1 cellular context compared by ENCODE assay signal in genomic region chr1:27563407-27564263, GRCh38.
A peak's percentile ranks its signal among the peaks of the same experiment; 100 is the strongest.
TF ChIP-seq lines count a peak whose summit lies in the region.

No MANE protein-coding gene starts in this region.

TF ChIP-seq in HepG2, 621 proteins besides CTCF, POLR2A, EP300 and RAD21 (continued from another document and continues in another):
- 0 out of 2 replicates have a peak, but pooled peaks have one; percentile 22 for TF ChIP-seq ZNF318 (CRISPR knock-in tag; IDR thresholded peaks at IDR 0.05)
- no peak for TF ChIP-seq ATF4 (CRISPR knock-in tag; IDR thresholded peaks at IDR 0.05)
- no peak for TF ChIP-seq ARID3A (IDR thresholded peaks at IDR 0.05; ENCODE audit: low read depth, low read length)
- no peak for TF ChIP-seq ZNF543 (CRISPR knock-in tag; IDR thresholded peaks at IDR 0.05)
- TF ChIP-seq SRY (CRISPR knock-in tag; IDR thresholded peaks at IDR 0.05), result no peak; the same call in 1 of the 2 replicates
- TF ChIP-seq POLR2G (IDR thresholded peaks at IDR 0.05; ENCODE audit: low read depth, low read length), result peak; percentile 49
- no peak for TF ChIP-seq ONECUT2 (CRISPR knock-in tag; IDR thresholded peaks at IDR 0.05)
- TF ChIP-seq NCOA2 (CRISPR knock-in tag; IDR thresholded peaks at IDR 0.05), result peak; percentile 92
- no peak for TF ChIP-seq ZNF576 (CRISPR knock-in tag; IDR thresholded peaks at IDR 0.05)
- peak; percentile 90 for TF ChIP-seq ZNF331 (CRISPR knock-in tag; IDR thresholded peaks at IDR 0.05)
- no peak for TF ChIP-seq ZNF577 (CRISPR knock-in tag; IDR thresholded peaks at IDR 0.05; ENCODE audit: borderline replicate concordance, low read depth)
- 0 out of 2 replicates have a peak, but pooled peaks have one; percentile 17 for TF ChIP-seq GATA4 (IDR thresholded peaks at IDR 0.05; ENCODE audit: borderline replicate concordance, low read depth)
- TF ChIP-seq ADNP (CRISPR knock-in tag; IDR thresholded peaks at IDR 0.05), result no peak
- TF ChIP-seq ZNF30 (CRISPR knock-in tag; IDR thresholded peaks at IDR 0.05), result no peak
- no peak for TF ChIP-seq ZNF672 (CRISPR knock-in tag; IDR thresholded peaks at IDR 0.05)
- no peak for TF ChIP-seq NONO (IDR thresholded peaks at IDR 0.05)
- peak; percentile 80 for TF ChIP-seq NONO (CRISPR knock-in tag; conservative IDR thresholded peaks at IDR 0.05)
- TF ChIP-seq ZNF547 (CRISPR knock-in tag; IDR thresholded peaks at IDR 0.05), result peak; percentile 55
- TF ChIP-seq ZNF430 (CRISPR knock-in tag; IDR thresholded peaks at IDR 0.05), result peak; percentile 96; the same call in 1 of the 2 replicates
- TF ChIP-seq SIN3A (IDR thresholded peaks at IDR 0.05; ENCODE audit: borderline replicate concordance, low read depth, low read length), result peak; percentile 72
- no peak for TF ChIP-seq NFRKB (IDR thresholded peaks at IDR 0.05)
- TF ChIP-seq ZFP1 (CRISPR knock-in tag; IDR thresholded peaks at IDR 0.05), result peak; percentile 68; the same call in 1 of the 2 replicates
- TF ChIP-seq MIER3 (CRISPR knock-in tag; IDR thresholded peaks at IDR 0.05; ENCODE audit: borderline replicate concordance), result peak; percentile 92
- TF ChIP-seq BATF2 (CRISPR knock-in tag; IDR thresholded peaks at IDR 0.05), result no peak
- TF ChIP-seq SOX5 (CRISPR knock-in tag; IDR thresholded peaks at IDR 0.05; ENCODE audit: borderline replicate concordance), result peak; percentile 82
- TF ChIP-seq IRF2 (CRISPR knock-in tag; IDR thresholded peaks at IDR 0.05), result peak; percentile 85
- TF ChIP-seq MBNL3 (CRISPR knock-in tag; conservative IDR thresholded peaks at IDR 0.05), result no peak
- peak; percentile 60 for TF ChIP-seq DRAP1 (CRISPR knock-in tag; IDR thresholded peaks at IDR 0.05)
- peak; percentile 85; the same call in 1 of the 2 replicates for TF ChIP-seq ZNF740 (CRISPR knock-in tag; IDR thresholded peaks at IDR 0.05)
- TF ChIP-seq USF2 (IDR thresholded peaks at IDR 0.05; ENCODE audit: low read depth, low read length), result no peak
- peak; percentile 16; the same call in 1 of the 2 replicates for TF ChIP-seq USF2 (CRISPR knock-in tag; IDR thresholded peaks at IDR 0.05; ENCODE audit: borderline replicate concordance)
- TF ChIP-seq BHLHE40 (IDR thresholded peaks at IDR 0.05; ENCODE audit: low read length), result no peak; the same call in 1 of the 2 replicates
- 0 out of 2 replicates have a peak, but pooled peaks have one; percentile 19 for TF ChIP-seq ZNF337 (CRISPR knock-in tag; IDR thresholded peaks at IDR 0.05; ENCODE audit: borderline replicate concordance, low read depth)
- TF ChIP-seq TRIM24 (CRISPR knock-in tag; IDR thresholded peaks at IDR 0.05), result peak; percentile 36; the same call in 1 of the 2 replicates
- TF ChIP-seq ZNF256 (CRISPR knock-in tag; conservative IDR thresholded peaks at IDR 0.05), result no peak
- TF ChIP-seq LRRFIP1 (CRISPR knock-in tag; conservative IDR thresholded peaks at IDR 0.05), result no peak
- TF ChIP-seq ZBTB4 (CRISPR knock-in tag; IDR thresholded peaks at IDR 0.05; ENCODE audit: borderline replicate concordance), result peak; percentile 56; the same call in 1 of the 2 replicates
